In the genomic region with DNA sequence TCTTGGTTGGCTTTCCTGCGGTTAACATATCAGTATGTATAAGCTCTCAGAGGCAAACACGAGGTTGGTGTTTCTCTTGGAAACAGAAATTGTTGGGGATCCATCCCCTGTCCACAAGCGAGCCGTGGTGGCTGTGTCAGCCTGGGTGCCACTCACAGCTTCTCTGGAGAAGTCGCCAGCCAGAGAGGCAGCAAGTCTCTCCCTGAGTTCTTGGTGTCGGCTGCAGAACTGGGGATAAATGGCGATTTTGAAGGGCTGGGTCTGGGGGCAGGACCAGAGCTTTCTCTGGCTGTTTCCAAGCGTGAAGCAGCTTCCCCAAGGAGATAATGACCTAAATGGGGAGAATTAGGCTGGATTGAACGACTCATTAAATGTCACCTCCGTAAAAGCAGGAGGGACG, we compare ENCODE assay signal across 14 cellular contexts.
DNase-seq lines count a peak whose midpoint lies in the region; ATAC-seq and TF ChIP-seq lines count a peak whose summit lies in the region.
"Had no signal": no experiment of that assay in that cellular context is flagged by ENCODE, and none has a peak within 500 bp of the region (broad histone marks: within the 10 kb centered on the region; RNA-seq: fewer than 3 reads in every experiment).

No MANE protein-coding gene starts in this region.

- no peaks in the 10 kb centered on the region for H3K9me3 ChIP-seq in sigmoid colon

- H3K36me3 ChIP-seq in sigmoid colon = no peaks in the 10 kb centered on the region

- TF ChIP-seq POLR2A in sigmoid colon (IDR thresholded peaks at IDR 0.05) = no peak

- ATAC-seq in left lobe of liver (no peak), GM18511 (IDR thresholded peaks at IDR 0.05; ENCODE audit: unreplicated experiment) (no peak)
- ATAC-seq: GM12878, HCT116 had no signal

- H3K27me3 ChIP-seq in sigmoid colon = no peaks in the 10 kb centered on the region

- 69 to 77% methylated on average over 11 of the region's 11 CpGs for WGBS in sigmoid colon, 2 donors

- no peaks in the 10 kb centered on the region for H3K4me1 ChIP-seq in sigmoid colon

- peak; percentile 35 for DNase-seq in NCI-H748 (lab: John Stamatoyannopoulos, UW; ENCODE audit: unreplicated experiment)
- no peak for DNase-seq in NCI-H748 treated with DMSO at 0.1 percent for 48 hours (lab: John Stamatoyannopoulos, UW)
- DNase-seq in left lobe of liver (ENCODE audit: low spot score) = peak; percentile 14
- DNase-seq in sigmoid colon = peak; percentile 40
- DNase-seq in CD1c-positive myeloid dendritic cell (ENCODE audit: extremely low spot score) = no peak
- DNase-seq in DMS79 treated with DMSO at 0.1 percent for 48 hours (lab: John Stamatoyannopoulos, UW) = no peak
- DNase-seq: CD8-positive, alpha-beta memory T cell; DMS53; GM23248 had no signal

- TF ChIP-seq CTCF in sigmoid colon (IDR thresholded peaks at IDR 0.05) = no peak

- no peak for TF ChIP-seq EP300 in sigmoid colon (IDR thresholded peaks at IDR 0.05)

- H3K4me3 ChIP-seq in sigmoid colon = no peak overlapping the region
- H3K4me3 ChIP-seq: GM12878, GM23248 had no signal

- intact Hi-C loops in sigmoid colon (cut with DNase I) = no loop called here

- no peak overlapping the region for H3K27ac ChIP-seq in sigmoid colon
- H3K27ac ChIP-seq: 22Rv1, GM23248, HL-60 had no signal

Comparison
In these comparisons a context has a peak if more than half of its experiments do, and no peak if none do; other contexts are left out.
1. DNase-seq: peak in NCI-H748 (single experiment), left lobe of liver (single experiment) and sigmoid colon (single experiment); none in NCI-H748 treated with DMSO at 0.1 percent for 48 hours (single experiment), CD1c-positive myeloid dendritic cell (single experiment) and DMS79 treated with DMSO at 0.1 percent for 48 hours (single experiment).